Comparison of ENCODE assay signal across 1 cellular context in genomic region chr9:121260457-121261106, GRCh38.
TF ChIP-seq lines count a peak whose summit lies in the region.

No MANE protein-coding gene starts in this region.

TF ChIP-seq in WTC11, 78 proteins besides CTCF, POLR2A, EP300 and RAD21 (continued from another document):
- TF ChIP-seq, protein P1, sequence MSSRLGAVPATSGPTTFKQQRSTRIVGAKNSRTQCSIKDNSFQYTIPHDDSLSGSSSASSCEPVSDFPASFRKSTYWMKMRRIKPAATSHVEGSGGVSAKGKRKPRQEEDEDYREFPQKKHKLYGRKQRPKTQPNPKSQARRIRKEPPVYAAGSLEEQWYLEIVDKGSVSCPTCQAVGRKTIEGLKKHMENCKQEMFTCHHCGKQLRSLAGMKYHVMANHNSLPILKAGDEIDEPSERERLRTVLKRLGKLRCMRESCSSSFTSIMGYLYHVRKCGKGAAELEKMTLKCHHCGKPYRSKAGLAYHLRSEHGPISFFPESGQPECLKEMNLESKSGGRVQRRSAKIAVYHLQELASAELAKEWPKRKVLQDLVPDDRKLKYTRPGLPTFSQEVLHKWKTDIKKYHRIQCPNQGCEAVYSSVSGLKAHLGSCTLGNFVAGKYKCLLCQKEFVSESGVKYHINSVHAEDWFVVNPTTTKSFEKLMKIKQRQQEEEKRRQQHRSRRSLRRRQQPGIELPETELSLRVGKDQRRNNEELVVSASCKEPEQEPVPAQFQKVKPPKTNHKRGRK (CRISPR knock-in tag; IDR thresholded peaks at IDR 0.05; ENCODE audit: borderline replicate concordance), result no peak
